1 cellular context compared by ENCODE assay signal in genomic region chr1:145891587-145892485, GRCh38.
TF ChIP-seq lines count a peak whose summit lies in the region.

No MANE protein-coding gene starts in this region.

TF ChIP-seq in HepG2, 621 proteins besides CTCF, POLR2A, EP300 and RAD21 (continued from another document and continues in another):
- TF ChIP-seq ZNF710 (CRISPR knock-in tag; IDR thresholded peaks at IDR 0.05; ENCODE audit: borderline replicate concordance), result peak; percentile 98
- TF ChIP-seq BORCS8-MEF2B (CRISPR knock-in tag; IDR thresholded peaks at IDR 0.05), result no peak
- no peak for TF ChIP-seq CC2D1A (CRISPR knock-in tag; IDR thresholded peaks at IDR 0.05)
- TF ChIP-seq CENPT (CRISPR knock-in tag; IDR thresholded peaks at IDR 0.05; ENCODE audit: low read depth), result no peak
- peak; percentile 50; the same call in 1 of the 2 replicates for TF ChIP-seq ZBED4 (CRISPR knock-in tag; IDR thresholded peaks at IDR 0.05; ENCODE audit: borderline replicate concordance)
- TF ChIP-seq ZNF512B (CRISPR knock-in tag; IDR thresholded peaks at IDR 0.05; ENCODE audit: borderline replicate concordance), result no peak
- TF ChIP-seq ARID2 (CRISPR knock-in tag; IDR thresholded peaks at IDR 0.05; ENCODE audit: borderline replicate concordance), result 0 out of 2 replicates have a peak, but pooled peaks have one; percentile 21
- peak; percentile 84 for TF ChIP-seq PHF5A (CRISPR knock-in tag; IDR thresholded peaks at IDR 0.05; ENCODE audit: low read depth, unreplicated experiment)
- TF ChIP-seq MTA1 (CRISPR knock-in tag; IDR thresholded peaks at IDR 0.05; ENCODE audit: borderline replicate concordance), result no peak
- TF ChIP-seq NCOA2 (CRISPR knock-in tag; IDR thresholded peaks at IDR 0.05), result peak; percentile 85
- no peak for TF ChIP-seq ZNF773 (CRISPR knock-in tag; IDR thresholded peaks at IDR 0.05; ENCODE audit: borderline replicate concordance)
- TF ChIP-seq TAF1 (CRISPR knock-in tag; IDR thresholded peaks at IDR 0.05), result peak; percentile 25; the same call in 1 of the 2 replicates
- TF ChIP-seq BRD4 (CRISPR knock-in tag; IDR thresholded peaks at IDR 0.05), result 0 out of 2 replicates have a peak, but pooled peaks have one; percentile 59
- peak; percentile 56; the same call in 1 of the 2 replicates for TF ChIP-seq TSC22D2 (CRISPR knock-in tag; IDR thresholded peaks at IDR 0.05; ENCODE audit: borderline replicate concordance)
- no peak for TF ChIP-seq ZNF251 (CRISPR knock-in tag; IDR thresholded peaks at IDR 0.05)
- no peak for TF ChIP-seq ZNF766 (CRISPR knock-in tag; IDR thresholded peaks at IDR 0.05; ENCODE audit: borderline replicate concordance)
- peak; percentile 88; the same call in 1 of the 2 replicates for TF ChIP-seq FOXK1 (CRISPR knock-in tag; IDR thresholded peaks at IDR 0.05; ENCODE audit: borderline replicate concordance, low read depth)
- TF ChIP-seq PPARG (CRISPR knock-in tag; conservative IDR thresholded peaks at IDR 0.05), result peak; percentile 71; the same call in 1 of the 2 replicates
- TF ChIP-seq CREM (IDR thresholded peaks at IDR 0.05), result peak; percentile 75
- TF ChIP-seq CREM (CRISPR knock-in tag; IDR thresholded peaks at IDR 0.05), result no peak
- TF ChIP-seq USF2 (IDR thresholded peaks at IDR 0.05; ENCODE audit: low read depth, low read length), result no peak
- no peak for TF ChIP-seq USF2 (CRISPR knock-in tag; IDR thresholded peaks at IDR 0.05; ENCODE audit: borderline replicate concordance)
- TF ChIP-seq ZFX (CRISPR knock-in tag; IDR thresholded peaks at IDR 0.05; ENCODE audit: low read depth), result no peak
- no peak for TF ChIP-seq ZNF484 (CRISPR knock-in tag; IDR thresholded peaks at IDR 0.05; ENCODE audit: borderline replicate concordance, low read depth)
- no peak for TF ChIP-seq REXO4 (CRISPR knock-in tag; IDR thresholded peaks at IDR 0.05; ENCODE audit: borderline replicate concordance)
- peak; percentile 40; the same call in 1 of the 2 replicates for TF ChIP-seq SP4 (CRISPR knock-in tag; IDR thresholded peaks at IDR 0.05)
- no peak for TF ChIP-seq NCOA5 (CRISPR knock-in tag; IDR thresholded peaks at IDR 0.05)
- TF ChIP-seq EZH2 (conservative IDR thresholded peaks at IDR 0.05; ENCODE audit: low read depth, low read length), result no peak
- TF ChIP-seq ATF2 (CRISPR knock-in tag; IDR thresholded peaks at IDR 0.05), result peak; percentile 44; the same call in 1 of the 2 replicates
- TF ChIP-seq ZNF503 (CRISPR knock-in tag; IDR thresholded peaks at IDR 0.05), result peak; percentile 80; the same call in 1 of the 2 replicates
- 0 out of 2 replicates have a peak, but pooled peaks have one; percentile 61 for TF ChIP-seq ZSCAN12 (CRISPR knock-in tag; IDR thresholded peaks at IDR 0.05)
- no peak; the same call in 1 of the 2 replicates for TF ChIP-seq MBD4 (IDR thresholded peaks at IDR 0.05; ENCODE audit: borderline replicate concordance, low read length)
- TF ChIP-seq THRA (CRISPR knock-in tag; IDR thresholded peaks at IDR 0.05; ENCODE audit: borderline replicate concordance), result peak; percentile 73
- TF ChIP-seq IRF1 (CRISPR knock-in tag; IDR thresholded peaks at IDR 0.05; ENCODE audit: low read depth), result no peak
- no peak for TF ChIP-seq MTF1 (CRISPR knock-in tag; IDR thresholded peaks at IDR 0.05)
- no peak for TF ChIP-seq THAP8 (CRISPR knock-in tag; IDR thresholded peaks at IDR 0.05; ENCODE audit: borderline replicate concordance)
- TF ChIP-seq ZBTB34 (CRISPR knock-in tag; IDR thresholded peaks at IDR 0.05), result 0 out of 2 replicates have a peak, but pooled peaks have one; percentile 53
- TF ChIP-seq ZNF274 (CRISPR knock-in tag; IDR thresholded peaks at IDR 0.05), result no peak
- TF ChIP-seq ZNF670 (CRISPR knock-in tag; IDR thresholded peaks at IDR 0.05; ENCODE audit: borderline replicate concordance), result 0 out of 2 replicates have a peak, but pooled peaks have one; percentile 67
- peak; percentile 71 for TF ChIP-seq SAP130 (CRISPR knock-in tag; IDR thresholded peaks at IDR 0.05; ENCODE audit: low read depth)
- no peak for TF ChIP-seq CENPX (CRISPR knock-in tag; IDR thresholded peaks at IDR 0.05)
